In the genomic region with DNA sequence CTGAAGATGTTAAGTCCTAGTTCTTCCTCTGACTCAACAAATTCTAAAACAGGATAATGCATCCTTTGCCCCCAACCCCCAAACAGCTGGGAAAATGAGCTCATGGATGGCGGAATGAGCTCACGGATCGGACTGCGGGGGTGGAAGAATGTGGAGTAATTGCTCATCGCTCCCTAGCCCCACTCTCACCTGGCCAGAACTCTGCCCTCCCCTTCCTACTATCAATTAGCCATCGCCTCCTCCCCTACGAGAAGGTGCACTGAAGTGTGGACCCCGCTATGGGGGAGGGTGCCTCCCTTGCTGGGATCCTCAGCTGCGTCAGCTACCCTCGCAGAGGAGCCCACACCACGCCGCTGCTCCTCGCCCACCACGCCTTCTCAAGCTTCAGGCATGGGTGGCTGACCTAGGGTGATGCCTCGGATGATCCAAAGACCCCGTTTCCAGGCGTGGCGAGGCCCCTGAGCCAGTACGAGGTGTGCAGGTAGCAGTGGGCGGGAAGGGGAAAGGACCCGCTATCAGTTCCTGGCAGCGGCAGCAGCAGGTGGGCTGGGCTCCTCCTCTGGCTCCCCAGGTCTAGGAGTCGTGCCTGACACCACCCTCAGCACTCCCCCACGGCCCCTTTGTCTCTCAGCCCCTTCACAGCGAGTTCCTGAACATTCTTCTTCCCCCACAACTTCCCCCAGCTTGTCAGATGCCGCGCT, we compare ENCODE assay signal across 8 cellular contexts.
A peak's percentile ranks its signal among the peaks of the same experiment; 100 is the strongest.
DNase-seq lines count a peak whose midpoint lies in the region; ATAC-seq and TF ChIP-seq lines count a peak whose summit lies in the region.

No MANE protein-coding gene starts in this region.

- TF ChIP-seq CTCF in natural killer cell (IDR thresholded peaks at IDR 0.05) (no peak), upper lobe of left lung (IDR thresholded peaks at IDR 0.05) (no peak), sigmoid colon (IDR thresholded peaks at IDR 0.05) (no peak)

- 77 to 82% methylated on average over 23 to 25 of the region's 27 CpGs for WGBS in upper lobe of left lung, 2 donors
- WGBS in sigmoid colon, 2 donors, result 56 to 78% methylated on average over 27 of the region's 27 CpGs

- intact Hi-C loops in natural killer cell (cut with micrococcal nuclease) (no loop called here), sigmoid colon (cut with DNase I) (no loop called here)

- H3K4me1 ChIP-seq in upper lobe of left lung (peaks cover 14 to 24% (median 19%) of the 10 kb centered on the region in 4 donors), sigmoid colon (peaks cover 0 to 24% (median 22%) of the 10 kb centered on the region in 4 donors)

- H3K4me3 ChIP-seq in upper lobe of left lung, result no peak overlapping the region
- H3K4me3 ChIP-seq in sigmoid colon, result no peak overlapping the region

- peak overlapping the region in 1 of 2 donors; percentile 83 for H3K27ac Mint-ChIP-seq in natural killer cell
- peak overlapping the region in 1 of 2 donors; percentile 18 for H3K27ac Mint-ChIP-seq in natural killer cell treated with Interleukin-12 subunit alpha and Interleukin-12 subunit beta and Interleukin-15 and Interleukin-18, amount 100 ng/mL, for 72 hours
- H3K27ac Mint-ChIP-seq in activated naive CD8-positive, alpha-beta T cell treated with anti-CD3 and anti-CD28 coated beads, Interleukin-2, amount 50 U/mL, for 24 hours, result peak overlapping the region; percentile 91

- TF ChIP-seq EP300 in upper lobe of left lung (IDR thresholded peaks at IDR 0.05) (no peak), sigmoid colon (IDR thresholded peaks at IDR 0.05) (no peak)

- DNase-seq in natural killer cell (no peak), kidney tubule cell (ENCODE audit: low spot score) (peak; percentile 39), upper lobe of left lung (no peak), NOMO-1 (lab: John Stamatoyannopoulos, UW; ENCODE audit: unreplicated experiment in 2 of 2) (no peak), sigmoid colon (no peak)
- DNase-seq in natural killer cell treated with Interleukin-12 subunit alpha and Interleukin-12 subunit beta and Interleukin-15 and Interleukin-18, amount 100 ng/mL, for 72 hours (ENCODE audit: low spot score), result no peak
- peak; percentile 34 for DNase-seq in activated naive CD8-positive, alpha-beta T cell treated with anti-CD3 and anti-CD28 coated beads, Interleukin-2, amount 50 U/mL, for 24 hours

- H3K27ac ChIP-seq in upper lobe of left lung (peak overlapping the region in 3 of 4 donors; percentile 8 to 90 (median 77)), sigmoid colon (peak overlapping the region in 2 of 4 donors; percentile 84 to 87)

- H3K36me3 ChIP-seq in upper lobe of left lung (peaks cover 16 to 30% (median 24%) of the 10 kb centered on the region in 4 donors), sigmoid colon (peaks cover 9 to 42% (median 35%) of the 10 kb centered on the region in 4 donors)

- H3K9me3 ChIP-seq in upper lobe of left lung (no peaks in the 10 kb centered on the region), sigmoid colon (no peaks in the 10 kb centered on the region)

- no peak for ATAC-seq in natural killer cell
- no peak for ATAC-seq in natural killer cell treated with Interleukin-12 subunit alpha and Interleukin-12 subunit beta and Interleukin-15 and Interleukin-18, amount 100 ng/mL, for 72 hours
- peak; percentile 30 for ATAC-seq in activated naive CD8-positive, alpha-beta T cell treated with anti-CD3 and anti-CD28 coated beads, Interleukin-2, amount 50 U/mL, for 24 hours
- no peak for ATAC-seq in upper lobe of left lung (ENCODE audit: low FRiP score in 2 of 2)
- ATAC-seq in HG03378 (IDR thresholded peaks at IDR 0.05; ENCODE audit: unreplicated experiment), result no peak

- no peaks in the 10 kb centered on the region for H3K36me3 Mint-ChIP-seq in natural killer cell
- no peaks in the 10 kb centered on the region for H3K36me3 Mint-ChIP-seq in natural killer cell treated with Interleukin-12 subunit alpha and Interleukin-12 subunit beta and Interleukin-15 and Interleukin-18, amount 100 ng/mL, for 72 hours
- H3K36me3 Mint-ChIP-seq in activated naive CD8-positive, alpha-beta T cell treated with anti-CD3 and anti-CD28 coated beads, Interleukin-2, amount 50 U/mL, for 24 hours (ENCODE audit: low read depth), result peaks cover 45% of the 10 kb centered on the region

- no peaks in the 10 kb centered on the region for H3K27me3 Mint-ChIP-seq in natural killer cell (ENCODE audit: low read depth in 2 of 2)
- H3K27me3 Mint-ChIP-seq in natural killer cell treated with Interleukin-12 subunit alpha and Interleukin-12 subunit beta and Interleukin-15 and Interleukin-18, amount 100 ng/mL, for 72 hours, result no peaks in the 10 kb centered on the region
- no peaks in the 10 kb centered on the region for H3K27me3 Mint-ChIP-seq in activated naive CD8-positive, alpha-beta T cell treated with anti-CD3 and anti-CD28 coated beads, Interleukin-2, amount 50 U/mL, for 24 hours

- H3K4me1 Mint-ChIP-seq in natural killer cell, result peaks cover 17 to 41% of the 10 kb centered on the region in 2 donors
- H3K4me1 Mint-ChIP-seq in natural killer cell treated with Interleukin-12 subunit alpha and Interleukin-12 subunit beta and Interleukin-15 and Interleukin-18, amount 100 ng/mL, for 72 hours (ENCODE audit: low read depth in 2 of 2), result peaks cover 11 to 13% of the 10 kb centered on the region in 2 donors
- H3K4me1 Mint-ChIP-seq in activated naive CD8-positive, alpha-beta T cell treated with anti-CD3 and anti-CD28 coated beads, Interleukin-2, amount 50 U/mL, for 24 hours, result peaks cover 29% of the 10 kb centered on the region

- H3K27me3 ChIP-seq in upper lobe of left lung (no peaks in the 10 kb centered on the region), sigmoid colon (no peaks in the 10 kb centered on the region)

- no peak for TF ChIP-seq POLR2A in upper lobe of left lung (IDR thresholded peaks at IDR 0.05)
- TF ChIP-seq POLR2A in sigmoid colon (IDR thresholded peaks at IDR 0.05), result no peak

- no peaks in the 10 kb centered on the region for H3K9me3 Mint-ChIP-seq in natural killer cell
- H3K9me3 Mint-ChIP-seq in natural killer cell treated with Interleukin-12 subunit alpha and Interleukin-12 subunit beta and Interleukin-15 and Interleukin-18, amount 100 ng/mL, for 72 hours, result no peaks in the 10 kb centered on the region
- no peaks in the 10 kb centered on the region for H3K9me3 Mint-ChIP-seq in activated naive CD8-positive, alpha-beta T cell treated with anti-CD3 and anti-CD28 coated beads, Interleukin-2, amount 50 U/mL, for 24 hours

- H3K4me3 Mint-ChIP-seq in natural killer cell, result peak overlapping the region; percentile 70
- H3K4me3 Mint-ChIP-seq in natural killer cell treated with Interleukin-12 subunit alpha and Interleukin-12 subunit beta and Interleukin-15 and Interleukin-18, amount 100 ng/mL, for 72 hours, result no peak overlapping the region
- H3K4me3 Mint-ChIP-seq in activated naive CD8-positive, alpha-beta T cell treated with anti-CD3 and anti-CD28 coated beads, Interleukin-2, amount 50 U/mL, for 24 hours, result peak overlapping the region; percentile 83

Comparison
In these comparisons a context has a peak if more than half of its experiments do, and no peak if none do; other contexts are left out.
1. DNase-seq: peak in activated naive CD8-positive, alpha-beta T cell treated with anti-CD3 and anti-CD28 coated beads, Interleukin-2, amount 50 U/mL, for 24 hours (single experiment) and kidney tubule cell (single experiment); none in natural killer cell (single experiment), natural killer cell treated with Interleukin-12 subunit alpha and Interleukin-12 subunit beta and Interleukin-15 and Interleukin-18, amount 100 ng/mL, for 72 hours (single experiment), upper lobe of left lung (0 of 2), NOMO-1 (0 of 2) and sigmoid colon (single experiment).